ENCODE assay signal across 11 cellular contexts in genomic region chr11:74754507-74755255, GRCh38. TPM values are rescaled to one million over a fixed set of nuclear protein-coding genes. Genes with fewer than 3 reads are reported as not detected.
DNase-seq lines count a peak whose midpoint lies in the region; ATAC-seq, FAIRE-seq and TF ChIP-seq lines count a peak whose summit lies in the region.
"Had no signal": no experiment of that assay in that cellular context is flagged by ENCODE, and none has a peak within 500 bp of the region (broad histone marks: within the 10 kb centered on the region; RNA-seq: fewer than 3 reads in every experiment).

No MANE protein-coding gene starts in this region.

- H3K27me3 Mint-ChIP-seq in effector memory CD8-positive, alpha-beta T cell = no peaks in the 10 kb centered on the region
- H3K27me3 Mint-ChIP-seq in osteocyte (ENCODE audit: unreplicated experiment) = no peaks in the 10 kb centered on the region

- peak overlapping the region; percentile 22 to 55 for H3K4me3 Mint-ChIP-seq in effector memory CD8-positive, alpha-beta T cell
- H3K4me3 Mint-ChIP-seq in osteocyte (ENCODE audit: unreplicated experiment) = peak overlapping the region; percentile 43

- FAIRE-seq in G401.6 (lab: Jason Lieb, UNC) = peak; percentile 90

- H3K4me1 Mint-ChIP-seq in effector memory CD8-positive, alpha-beta T cell (ENCODE audit: low read depth in 2 of 2) = peaks cover 33 to 44% of the 10 kb centered on the region in 2 donors
- peaks cover 46% of the 10 kb centered on the region for H3K4me1 Mint-ChIP-seq in osteocyte (ENCODE audit: unreplicated experiment)

- TF ChIP-seq CTCF in osteocyte (IDR thresholded peaks at IDR 0.05) = no peak

- peak overlapping the region in 1 of 2 donors; percentile 0 for H3K27ac Mint-ChIP-seq in effector memory CD8-positive, alpha-beta T cell
- H3K27ac Mint-ChIP-seq in osteocyte (ENCODE audit: unreplicated experiment) = peak overlapping the region; percentile 65

- no peak for DNase-seq in effector memory CD8-positive, alpha-beta T cell
- no peak for DNase-seq in osteocyte (ENCODE audit: extremely low spot score, unreplicated experiment)
- DNase-seq in T-helper 2 cell = no peak
- DNase-seq in COR-L47 (lab: John Stamatoyannopoulos, UW) = no peak
- DNase-seq: MV-4-11, retina, T-helper 9 cell had no signal

- no peak for TF ChIP-seq EP300 in Ishikawa (IDR thresholded peaks at IDR 0.05; ENCODE audit: borderline replicate concordance)

- H3K36me3 Mint-ChIP-seq in effector memory CD8-positive, alpha-beta T cell (ENCODE audit: insufficient read depth) = peaks cover 6% of the 10 kb centered on the region
- H3K36me3 Mint-ChIP-seq in osteocyte (ENCODE audit: unreplicated experiment) = no peaks in the 10 kb centered on the region

- ATAC-seq in effector memory CD8-positive, alpha-beta T cell (replicated peaks) = no peak
- ATAC-seq in GM19351 (IDR thresholded peaks at IDR 0.05; ENCODE audit: unreplicated experiment) (no peak), HG03342 (IDR thresholded peaks at IDR 0.05; ENCODE audit: unreplicated experiment) (no peak)

- no peak for TF ChIP-seq RAD21 in Ishikawa (IDR thresholded peaks at IDR 0.05; ENCODE audit: low read depth)

- no peaks in the 10 kb centered on the region for H3K9me3 Mint-ChIP-seq in effector memory CD8-positive, alpha-beta T cell
- no peaks in the 10 kb centered on the region for H3K9me3 Mint-ChIP-seq in osteocyte (ENCODE audit: unreplicated experiment)

TF ChIP-seq in Ishikawa, 13 proteins besides CTCF, POLR2A, EP300 and RAD21:
- TF ChIP-seq TEAD4 (IDR thresholded peaks at IDR 0.05) (peak; percentile 51; the same call in 1 of the 2 replicates), TCF12 (IDR thresholded peaks at IDR 0.05; ENCODE audit: low read depth) (no peak), FOXM1 (IDR thresholded peaks at IDR 0.05; ENCODE audit: borderline replicate concordance, low read depth) (no peak), CEBPB (IDR thresholded peaks at IDR 0.05) (0 out of 2 replicates have a peak, but pooled peaks have one; percentile 10), NFIC (IDR thresholded peaks at IDR 0.05) (no peak), USF1 (IDR thresholded peaks at IDR 0.05) (no peak), ZBTB7A (IDR thresholded peaks at IDR 0.05; ENCODE audit: low read depth) (no peak), YY1 (IDR thresholded peaks at IDR 0.05; ENCODE audit: low read depth) (no peak), EGR1 (IDR thresholded peaks at IDR 0.05) (no peak)

RNA-seq across cellular contexts. Expression of gene RNF169, which starts 6.0 kb away (rescaled TPM):
- total RNA-seq in osteocyte = 15.5 and 16.3 TPM in 2 replicates

RNA-seq across cellular contexts. Expression of gene CHRDL2, which starts 23.5 kb away (rescaled TPM):
- total RNA-seq in osteocyte = not detected in 2 replicates
